Comparison of ENCODE assay signal across 18 cellular contexts in genomic region chrY:7794441-7794840, GRCh38.
A peak's percentile ranks its signal among the peaks of the same experiment; 100 is the strongest.
DNase-seq lines count a peak whose midpoint lies in the region; ATAC-seq, FAIRE-seq and TF ChIP-seq lines count a peak whose summit lies in the region.
"Had no signal": no experiment of that assay in that cellular context is flagged by ENCODE, and none has a peak within 500 bp of the region (broad histone marks: within the 10 kb centered on the region; RNA-seq: fewer than 3 reads in every experiment).

No MANE protein-coding gene starts in this region.

- no peak overlapping the region for H2AFZ ChIP-seq in astrocyte (ENCODE audit: low read depth, low read length)

- no peak overlapping the region for H3K9ac ChIP-seq in astrocyte (ENCODE audit: low read length)

- no peaks in the 10 kb centered on the region for H3K36me3 ChIP-seq in astrocyte (ENCODE audit: insufficient read depth, low read length)

- ATAC-seq in HG02678 (IDR thresholded peaks at IDR 0.05; ENCODE audit: unreplicated experiment) (no peak), HG02763 (IDR thresholded peaks at IDR 0.05; ENCODE audit: unreplicated experiment) (no peak), GM21515 (IDR thresholded peaks at IDR 0.05; ENCODE audit: unreplicated experiment) (no peak)
- ATAC-seq: HepG2; left ventricle myocardium superior; natural killer cell treated with Interleukin-12 subunit alpha and Interleukin-12 subunit beta and Interleukin-15 and Interleukin-18, amount 100 ng/mL, for 72 hours; Panc1 had no signal

- intact Hi-C loops in activated CD4-positive, alpha-beta T cell treated with anti-CD3 and anti-CD28 coated beads, Interleukin-2, amount 10 ng/mL, durations not matched to agents 24 days and 14 days (cut with micrococcal nuclease) = no loop called here

- H3K27me3 Mint-ChIP-seq in activated CD4-positive, alpha-beta T cell treated with anti-CD3 and anti-CD28 coated beads, Interleukin-2, amount 10 ng/mL, durations not matched to agents 24 days and 14 days = no peaks in the 10 kb centered on the region
- H3K27me3 Mint-ChIP-seq in astrocyte (ENCODE audit: low read depth, unreplicated experiment) = no peaks in the 10 kb centered on the region
- H3K27me3 Mint-ChIP-seq: natural killer cell treated with Interleukin-12 subunit alpha and Interleukin-12 subunit beta and Interleukin-15 and Interleukin-18, amount 100 ng/mL, for 72 hours had no signal

- H3K4me1 ChIP-seq in astrocyte (ENCODE audit: insufficient read depth, low read length) = no peaks in the 10 kb centered on the region
- H3K4me1 ChIP-seq: Caco-2 had no signal

- H3K9me3 ChIP-seq in astrocyte (ENCODE audit: insufficient read depth, low read depth, low read length) = no peaks in the 10 kb centered on the region
- H3K9me3 ChIP-seq: Caco-2 had no signal

- no peaks in the 10 kb centered on the region for H3K79me2 ChIP-seq in astrocyte (ENCODE audit: insufficient read depth, low read length)

- H4K20me1 ChIP-seq in astrocyte (ENCODE audit: insufficient read depth, low read length) = no peaks in the 10 kb centered on the region

- DNase-seq in activated CD4-positive, alpha-beta T cell treated with anti-CD3 and anti-CD28 coated beads for 48 hours = peak; percentile 24
- DNase-seq in activated CD4-positive, alpha-beta T cell treated with anti-CD3 and anti-CD28 coated beads, Interleukin-2, amount 10 ng/mL, durations not matched to agents 24 days and 14 days = no peak
- peak; percentile 75 for DNase-seq in HCEC 1CT
- DNase-seq in astrocyte (ENCODE audit: low read depth) = no peak
- DNase-seq in pons (ENCODE audit: low spot score) = peak; percentile 0
- DNase-seq: activated T-cell treated with anti-CD3 and anti-CD28 coated beads, Interleukin-2, amount 50 U/mL, for 1 hour; Caco-2; left ventricle myocardium superior; NCI-H1105 treated with DMSO at 0.1 percent for 48 hours; stimulated activated CD4-positive, alpha-beta T cell treated with anti-CD3 and anti-CD28 coated beads, Interleukin-4, amount 100 ng/mL, for 4 hours; SW 1271 had no signal

- no peak overlapping the region for H3K4me3 Mint-ChIP-seq in activated CD4-positive, alpha-beta T cell treated with anti-CD3 and anti-CD28 coated beads, Interleukin-2, amount 10 ng/mL, durations not matched to agents 24 days and 14 days
- H3K4me3 Mint-ChIP-seq in astrocyte (ENCODE audit: unreplicated experiment) = no peak overlapping the region
- H3K4me3 Mint-ChIP-seq: natural killer cell treated with Interleukin-12 subunit alpha and Interleukin-12 subunit beta and Interleukin-15 and Interleukin-18, amount 100 ng/mL, for 72 hours had no signal

- H3K27ac ChIP-seq in astrocyte (ENCODE audit: low read depth, low read length) = peak overlapping the region; percentile 47
- H3K27ac ChIP-seq: coronary artery had no signal

- H3K27ac Mint-ChIP-seq in activated CD4-positive, alpha-beta T cell treated with anti-CD3 and anti-CD28 coated beads, Interleukin-2, amount 10 ng/mL, durations not matched to agents 24 days and 14 days = no peak overlapping the region
- no peak overlapping the region for H3K27ac Mint-ChIP-seq in astrocyte (ENCODE audit: unreplicated experiment)
- H3K27ac Mint-ChIP-seq: natural killer cell treated with Interleukin-12 subunit alpha and Interleukin-12 subunit beta and Interleukin-15 and Interleukin-18, amount 100 ng/mL, for 72 hours had no signal

- peak overlapping the region; percentile 30 for H3K4me2 ChIP-seq in astrocyte (ENCODE audit: low read length)

- H3K4me3 ChIP-seq in astrocyte (ENCODE audit: insufficient read depth, low read depth, low read length) = no peak overlapping the region
- H3K4me3 ChIP-seq: coronary artery had no signal

- no peak for FAIRE-seq in astrocyte (lab: Jason Lieb, UNC)
- FAIRE-seq: HepG2 had no signal

- no peaks in the 10 kb centered on the region for H3K36me3 Mint-ChIP-seq in activated CD4-positive, alpha-beta T cell treated with anti-CD3 and anti-CD28 coated beads, Interleukin-2, amount 10 ng/mL, durations not matched to agents 24 days and 14 days (ENCODE audit: low read depth)
- no peaks in the 10 kb centered on the region for H3K36me3 Mint-ChIP-seq in astrocyte (ENCODE audit: low read depth, unreplicated experiment)
- H3K36me3 Mint-ChIP-seq: natural killer cell treated with Interleukin-12 subunit alpha and Interleukin-12 subunit beta and Interleukin-15 and Interleukin-18, amount 100 ng/mL, for 72 hours had no signal

- no peaks in the 10 kb centered on the region for H3K9me3 Mint-ChIP-seq in activated CD4-positive, alpha-beta T cell treated with anti-CD3 and anti-CD28 coated beads, Interleukin-2, amount 10 ng/mL, durations not matched to agents 24 days and 14 days
- H3K9me3 Mint-ChIP-seq in astrocyte (ENCODE audit: unreplicated experiment) = no peaks in the 10 kb centered on the region
- H3K9me3 Mint-ChIP-seq: natural killer cell treated with Interleukin-12 subunit alpha and Interleukin-12 subunit beta and Interleukin-15 and Interleukin-18, amount 100 ng/mL, for 72 hours had no signal

- H3K27me3 ChIP-seq in astrocyte (ENCODE audit: insufficient read depth, low read length) = no peaks in the 10 kb centered on the region

- TF ChIP-seq CTCF in astrocyte (IDR thresholded peaks at IDR 0.05; ENCODE audit: insufficient read depth, low read depth, low read length) = no peak

- H3K4me1 Mint-ChIP-seq in activated CD4-positive, alpha-beta T cell treated with anti-CD3 and anti-CD28 coated beads, Interleukin-2, amount 10 ng/mL, durations not matched to agents 24 days and 14 days = no peaks in the 10 kb centered on the region
- peaks cover 7% of the 10 kb centered on the region for H3K4me1 Mint-ChIP-seq in astrocyte (ENCODE audit: low read depth, unreplicated experiment)

Comparison
In these comparisons a context has a peak if more than half of its experiments do, and no peak if none do; other contexts are left out.
1. DNase-seq: peak in activated CD4-positive, alpha-beta T cell treated with anti-CD3 and anti-CD28 coated beads for 48 hours (single experiment), HCEC 1CT (single experiment) and pons (single experiment); none in activated CD4-positive, alpha-beta T cell treated with anti-CD3 and anti-CD28 coated beads, Interleukin-2, amount 10 ng/mL, durations not matched to agents 24 days and 14 days (single experiment) and astrocyte (single experiment).